23 cellular contexts compared by ENCODE assay signal in genomic region chr10:133019191-133019590, GRCh38.
"Had no signal": no experiment of that assay in that cellular context is flagged by ENCODE, and none has a peak within 500 bp of the region (broad histone marks: within the 10 kb centered on the region; RNA-seq: fewer than 3 reads in every experiment).

No MANE protein-coding gene starts in this region.

- FAIRE-seq: colon, endothelial cell of umbilical vein, frontal cortex, islet of Langerhans, keratinocyte had no signal

- H3K9me3 Mint-ChIP-seq: mesothelial cell of epicardium had no signal

- H3K4me1 ChIP-seq: foreskin keratinocyte, lower lobe of right lung had no signal

- H3K9me3 ChIP-seq: esophagus muscularis mucosa, gastroesophageal sphincter, heart right ventricle, left ventricle myocardium inferior, lower lobe of right lung, mucosa of descending colon had no signal

- H3K27me3 ChIP-seq: foreskin keratinocyte had no signal

- H3K4me3 ChIP-seq: coronary artery, dorsolateral prefrontal cortex, esophagus muscularis mucosa, gastroesophageal sphincter, heart right ventricle, left ventricle myocardium inferior, lower lobe of right lung, mucosa of descending colon had no signal

- H3K27ac Mint-ChIP-seq: mesothelial cell of epicardium had no signal

- H3K27ac ChIP-seq: coronary artery, dorsolateral prefrontal cortex, esophagus muscularis mucosa, foreskin keratinocyte, gastroesophageal sphincter, heart right ventricle, left ventricle myocardium inferior, lower lobe of right lung had no signal

- H3K36me3 Mint-ChIP-seq: mesothelial cell of epicardium had no signal

- DNase-seq: dermis blood vessel endothelial cell; dorsolateral prefrontal cortex; effector CD4-positive, alpha-beta T cell; effector memory CD4-positive, alpha-beta T cell; foreskin keratinocyte; heart right ventricle; hippocampal formation; kidney glomerular epithelial cell; left colon; left ventricle myocardium inferior; lower lobe of right lung; mesenchymal stem cell; mucosa of descending colon had no signal

- H3K36me3 ChIP-seq: esophagus muscularis mucosa, gastroesophageal sphincter, heart right ventricle, left ventricle myocardium inferior, lower lobe of right lung had no signal

- H3K4me3 Mint-ChIP-seq: mesothelial cell of epicardium had no signal

- ATAC-seq: foreskin keratinocyte, gastroesophageal sphincter, heart right ventricle, left colon, left lobe of liver, lower lobe of right lung, mucosa of descending colon had no signal

- H3K4me1 Mint-ChIP-seq: mesothelial cell of epicardium had no signal
